ENCODE assay signal across 8 cellular contexts in genomic region chr6:7505196-7505699, GRCh38. TPM values are rescaled to one million over a fixed set of nuclear protein-coding genes. Genes with fewer than 3 reads are reported as not detected.
DNase-seq lines count a peak whose midpoint lies in the region; TF ChIP-seq lines count a peak whose summit lies in the region.

No MANE protein-coding gene starts in this region.

- H3K27ac ChIP-seq in CD4-positive, alpha-beta memory T cell (ENCODE audit: low read depth, low read length): no peak overlapping the region

- CTCF ChIA-PET in BJ (lab: Yijun Ruan, JAX): interaction anchor here (0.6 kb wide), 1 partner anchor 25 kb away, joined by 3 read pairs; no protein-coding TSS in a partner anchor
- CTCF ChIA-PET in CD4-positive, alpha-beta memory T cell (lab: Charles Lee; ENCODE audit: partially characterized antibody): no interaction called here

- no peaks in the 10 kb centered on the region for H3K36me3 ChIP-seq in BJ (ENCODE audit: control insufficient read depth, insufficient read depth, low read length)
- no peaks in the 10 kb centered on the region for H3K36me3 ChIP-seq in CD4-positive, alpha-beta memory T cell (ENCODE audit: insufficient read depth, low read length)

- H3K27me3 ChIP-seq in BJ (ENCODE audit: control insufficient read depth, insufficient read depth, low read length): no peaks in the 10 kb centered on the region
- no peaks in the 10 kb centered on the region for H3K27me3 ChIP-seq in CD4-positive, alpha-beta memory T cell (ENCODE audit: insufficient read depth, low read length)

- TF ChIP-seq CTCF in BJ (IDR thresholded peaks at IDR 0.05; ENCODE audit: insufficient read depth, low read depth, low read length) (no peak), fibroblast of the aortic adventitia (IDR thresholded peaks at IDR 0.05; ENCODE audit: insufficient read depth, low read length) (no peak), progenitor cell of endocrine pancreas (IDR thresholded peaks at IDR 0.05; ENCODE audit: unreplicated experiment) (no peak)

- POLR2A ChIA-PET in BJ (lab: Charles Lee): no interaction called here
- POLR2A ChIA-PET in CD4-positive, alpha-beta memory T cell (lab: Charles Lee; ENCODE audit: partially characterized antibody): no interaction called here

- no peak overlapping the region for H3K4me3 Mint-ChIP-seq in progenitor cell of endocrine pancreas (ENCODE audit: low read depth)
- H3K4me3 Mint-ChIP-seq in CD4-positive, alpha-beta memory T cell: no peak overlapping the region

- no peaks in the 10 kb centered on the region for H3K9me3 Mint-ChIP-seq in progenitor cell of endocrine pancreas (ENCODE audit: low read depth)
- peaks cover 0 to 2% (median 0%) of the 10 kb centered on the region in 8 donors for H3K9me3 Mint-ChIP-seq in CD4-positive, alpha-beta memory T cell

- H3K27me3 Mint-ChIP-seq in progenitor cell of endocrine pancreas: no peaks in the 10 kb centered on the region
- peaks cover 6 to 13% of the 10 kb centered on the region in 2 donors for H3K27me3 Mint-ChIP-seq in CD4-positive, alpha-beta memory T cell

- no peaks in the 10 kb centered on the region for H3K4me1 ChIP-seq in CD4-positive, alpha-beta memory T cell (ENCODE audit: insufficient read depth, low read length)

- DNase-seq in BJ (ENCODE audit: low read depth) (peak; percentile 18), HT1080 (ENCODE audit: low read depth) (peak; percentile 99), RKO (ENCODE audit: low spot score) (peak; percentile 12), fibroblast of the aortic adventitia (ENCODE audit: low read depth) (peak; percentile 49), progenitor cell of endocrine pancreas (ENCODE audit: low spot score, unreplicated experiment) (no peak), activated gamma-delta T cell treated with Interleukin-2 at 50 U/mL for 16 hours (no peak)
- DNase-seq in CD4-positive, alpha-beta memory T cell: no peak
- DNase-seq in central memory CD4-positive, alpha-beta T cell: no peak

- H3K4me1 Mint-ChIP-seq in progenitor cell of endocrine pancreas (ENCODE audit: low read depth): peaks cover 17% of the 10 kb centered on the region
- no peaks in the 10 kb centered on the region for H3K4me1 Mint-ChIP-seq in CD4-positive, alpha-beta memory T cell

- H3K4me3 ChIP-seq in BJ (ENCODE audit: low read depth, low read length): no peak overlapping the region
- no peak overlapping the region for H3K4me3 ChIP-seq in fibroblast of the aortic adventitia (ENCODE audit: low read depth, low read length)
- no peak overlapping the region for H3K4me3 ChIP-seq in CD4-positive, alpha-beta memory T cell (ENCODE audit: low read length in 2 of 2)

- intact Hi-C loops in CD4-positive, alpha-beta memory T cell (cut with micrococcal nuclease): no loop called here

- no peaks in the 10 kb centered on the region for H3K9me3 ChIP-seq in CD4-positive, alpha-beta memory T cell (ENCODE audit: control insufficient read depth in 1 of 2, low read length in 2 of 2)

- H3K36me3 Mint-ChIP-seq in progenitor cell of endocrine pancreas (ENCODE audit: insufficient read depth): no peaks in the 10 kb centered on the region
- no peaks in the 10 kb centered on the region for H3K36me3 Mint-ChIP-seq in CD4-positive, alpha-beta memory T cell

- peak overlapping the region; percentile 89 for H3K27ac Mint-ChIP-seq in progenitor cell of endocrine pancreas
- H3K27ac Mint-ChIP-seq in CD4-positive, alpha-beta memory T cell: no peak overlapping the region

RNA-seq across cellular contexts. Expression of gene DSP, which starts 36.2 kb away (rescaled TPM):
- 11.0 and 12.7 TPM in 2 replicates for polyA plus RNA-seq in BJ (2011; rRNA removed)
- 20.3 and 33.6 TPM in 2 replicates for polyA minus RNA-seq in BJ (2011; rRNA and poly(A)+ RNA removed)
- total RNA-seq in HT1080 (2014; rRNA removed; shearing (Covaris generic)): 3.4 and 4.3 TPM in 2 replicates
- 3.2 and 5.1 TPM in 2 replicates for polyA plus RNA-seq in HT1080 (2015; cell fraction: cytosol; rRNA removed)
- polyA plus RNA-seq in HT1080 (2015; cell fraction: nucleus; rRNA removed): 13.1 and 14.1 TPM in 2 replicates
- total RNA-seq in fibroblast of the aortic adventitia (ENCODE audit: low replicate concordance): 4.2 and 4.3 TPM in 2 replicates
- 365 and 366 TPM in 2 replicates for total RNA-seq in progenitor cell of endocrine pancreas
- total RNA-seq in CD4-positive, alpha-beta memory T cell: not detected
- polyA plus RNA-seq in CD4-positive, alpha-beta memory T cell: not detected

Comparison
In these comparisons a context has a peak if more than half of its experiments do, and no peak if none do; other contexts are left out.
1. DNase-seq: peak in BJ (single experiment), HT1080 (single experiment), RKO (single experiment) and fibroblast of the aortic adventitia (single experiment); none in progenitor cell of endocrine pancreas (single experiment), CD4-positive, alpha-beta memory T cell (0 of 5), activated gamma-delta T cell treated with Interleukin-2 at 50 U/mL for 16 hours (single experiment) and central memory CD4-positive, alpha-beta T cell (single experiment).
2. RNA of gene DSP, which starts 36.2 kb away (total RNA-seq): 365 to 366 TPM in progenitor cell of endocrine pancreas; 3.4 to 4.3 TPM in HT1080, 4.2 to 4.3 TPM in fibroblast of the aortic adventitia and not detected in CD4-positive, alpha-beta memory T cell; every median in the first group is over 10 times any median in the second.